Comparison of ENCODE assay signal across 8 cellular contexts in the genomic region with DNA sequence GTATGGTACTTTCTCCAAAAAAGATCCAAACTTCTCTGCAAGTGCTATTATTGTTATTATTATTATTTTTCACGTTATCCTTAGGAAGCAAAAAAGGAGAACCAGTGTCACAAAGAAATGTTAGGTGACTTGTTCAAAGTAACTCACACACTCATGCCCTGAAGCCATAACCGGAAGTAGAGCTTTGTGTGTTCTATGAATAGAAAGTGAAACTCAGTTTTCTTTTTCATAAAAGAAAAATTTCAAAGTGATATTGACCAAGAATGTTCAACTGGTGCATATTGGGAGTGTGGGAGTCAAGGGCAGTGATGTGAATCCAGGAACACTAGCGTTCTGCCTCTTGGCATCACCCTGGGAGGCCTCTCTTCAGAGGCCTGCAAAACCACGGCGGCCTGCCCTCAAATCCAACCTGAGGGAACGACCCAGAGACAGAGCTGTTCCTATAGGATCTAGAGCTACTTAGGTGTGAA.
DNase-seq lines count a peak whose midpoint lies in the region; ATAC-seq and TF ChIP-seq lines count a peak whose summit lies in the region.

No MANE protein-coding gene starts in this region.

- no peaks in the 10 kb centered on the region for H3K9me3 ChIP-seq in prostate gland

- intact Hi-C loops in prostate gland (cut with DNase I), result no loop called here

- peak; percentile 70 for DNase-seq in activated effector memory CD4-positive, alpha-beta T cell treated with anti-CD3 and anti-CD28 coated beads, Interleukin-2, amount 50 U/mL, for 16 hours
- DNase-seq in activated effector memory CD4-positive, alpha-beta T cell treated with Interleukin-2 at 50 U/mL for 16 hours, result no peak
- peak; percentile 54 to 64 for DNase-seq in activated T-cell treated with anti-CD3 and anti-CD28 coated beads, Interleukin-2, amount 50 U/mL, for 48 hours
- peak; percentile 2 for DNase-seq in myocyte (ENCODE audit: low read depth)
- DNase-seq in NCI-H82 treated with DMSO at 0.1 percent for 48 hours (lab: John Stamatoyannopoulos, UW; ENCODE audit: unreplicated experiment), result no peak
- DNase-seq in prostate gland (ENCODE audit: low spot score), result no peak
- no peak for DNase-seq in 8988T

- H3K27ac ChIP-seq in prostate gland, result no peak overlapping the region

- WGBS in prostate gland, result 68% methylated on average over 6 of the region's 6 CpGs

- TF ChIP-seq POLR2A in prostate gland (IDR thresholded peaks at IDR 0.05), result no peak

- H3K4me3 ChIP-seq in prostate gland, result no peak overlapping the region

- H3K36me3 ChIP-seq in prostate gland, result no peaks in the 10 kb centered on the region

- peaks cover 2% of the 10 kb centered on the region for H3K27me3 ChIP-seq in prostate gland (replicated peaks; ENCODE audit: insufficient read depth)

- H3K4me1 ChIP-seq in prostate gland (replicated peaks), result no peaks in the 10 kb centered on the region

- no peak for TF ChIP-seq CTCF in prostate gland (IDR thresholded peaks at IDR 0.05)

- ATAC-seq in HG03520 (IDR thresholded peaks at IDR 0.05; ENCODE audit: unreplicated experiment), result peak; percentile 78

Comparison
In these comparisons a context has a peak if more than half of its experiments do, and no peak if none do; other contexts are left out.
1. DNase-seq: peak in activated effector memory CD4-positive, alpha-beta T cell treated with anti-CD3 and anti-CD28 coated beads, Interleukin-2, amount 50 U/mL, for 16 hours (single experiment), activated T-cell treated with anti-CD3 and anti-CD28 coated beads, Interleukin-2, amount 50 U/mL, for 48 hours (2 of 2) and myocyte (single experiment); none in activated effector memory CD4-positive, alpha-beta T cell treated with Interleukin-2 at 50 U/mL for 16 hours (single experiment), NCI-H82 treated with DMSO at 0.1 percent for 48 hours (single experiment), prostate gland (single experiment) and 8988T (single experiment).